18 cellular contexts compared by ENCODE assay signal in the genomic region with DNA sequence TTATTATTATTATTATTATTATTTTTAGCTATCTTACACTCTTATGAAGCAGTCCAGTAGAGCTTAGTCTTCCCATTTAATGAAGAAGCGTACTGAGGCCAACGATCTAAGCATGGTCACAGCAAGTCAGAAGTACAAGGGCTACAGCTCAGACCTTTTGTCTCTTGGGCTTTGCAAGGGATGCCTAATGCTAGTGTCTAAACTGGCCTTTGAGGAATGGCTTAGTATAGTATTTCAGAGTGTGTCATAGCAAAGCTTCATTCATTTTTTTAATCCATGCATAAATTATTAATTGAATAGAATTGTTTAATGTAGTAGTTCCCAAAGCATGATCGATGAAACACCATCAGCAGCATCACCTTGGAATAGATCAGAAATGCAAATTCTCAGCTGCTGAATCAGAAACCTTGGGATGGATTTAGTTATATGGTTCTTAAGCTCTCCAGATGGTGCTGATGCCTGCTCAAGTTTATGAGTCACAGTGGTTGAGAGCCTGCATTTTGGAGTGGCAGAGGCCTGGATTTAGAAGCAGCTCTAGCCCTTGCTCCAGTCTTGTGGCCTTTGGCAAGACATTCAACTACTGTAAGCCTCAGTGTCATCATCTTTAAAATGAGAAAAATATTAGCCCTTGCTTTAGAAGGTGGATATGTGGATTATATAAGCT. TPM values are rescaled to one million over a fixed set of nuclear protein-coding genes. Genes with fewer than 3 reads are reported as not detected.
DNase-seq lines count a peak whose midpoint lies in the region; ATAC-seq and TF ChIP-seq lines count a peak whose summit lies in the region.
"Had no signal": no experiment of that assay in that cellular context is flagged by ENCODE, and none has a peak within 500 bp of the region (broad histone marks: within the 10 kb centered on the region; RNA-seq: fewer than 3 reads in every experiment).

No MANE protein-coding gene starts in this region.

- H3K36me3 Mint-ChIP-seq in naive thymus-derived CD4-positive, alpha-beta T cell = peaks cover 0 to 2% (median 0%) of the 10 kb centered on the region in 5 donors
- H3K36me3 Mint-ChIP-seq: activated naive CD4-positive, alpha-beta T cell treated with anti-CD3 and anti-CD28 coated beads, Interleukin-2, amount 10 ng/mL, durations not matched to agents 7 days and 5 days; CD8-positive, alpha-beta T cell; immature natural killer cell had no signal

- TF ChIP-seq CTCF in IMR-90 (conservative IDR thresholded peaks at IDR 0.05; ENCODE audit: low read depth, low read length) (no peak), astrocyte of the cerebellum (IDR thresholded peaks at IDR 0.05; ENCODE audit: low read depth, low read length, missing control alignments) (no peak), Peyer's patch (IDR thresholded peaks at IDR 0.05) (no peak)

- peaks cover 0 to under 1% (median 0%) of the 10 kb centered on the region in 7 donors for H3K4me1 Mint-ChIP-seq in naive thymus-derived CD4-positive, alpha-beta T cell
- H3K4me1 Mint-ChIP-seq: activated naive CD4-positive, alpha-beta T cell treated with anti-CD3 and anti-CD28 coated beads, Interleukin-2, amount 10 ng/mL, durations not matched to agents 7 days and 5 days; immature natural killer cell; stimulated activated naive CD8-positive, alpha-beta T cell treated with anti-CD3 and anti-CD28 coated beads, Interleukin-15, amount 100 ng/mL, for 72 hours had no signal

- no peak overlapping the region for H3K4ac ChIP-seq in IMR-90 (ENCODE audit: low read depth, low read length)

- H3K27me3 ChIP-seq in IMR-90 (ENCODE audit: control insufficient read depth, insufficient read depth, low read length) (no peaks in the 10 kb centered on the region), Peyer's patch (no peaks in the 10 kb centered on the region)
- no peaks in the 10 kb centered on the region for H3K27me3 ChIP-seq in naive thymus-derived CD4-positive, alpha-beta T cell (ENCODE audit: control insufficient read depth in 2 of 2, insufficient read depth in 2 of 2, low read length in 2 of 2)

- H3K4me1 ChIP-seq in IMR-90 (ENCODE audit: control insufficient read depth, insufficient read depth, low read length) = no peaks in the 10 kb centered on the region
- no peaks in the 10 kb centered on the region for H3K4me1 ChIP-seq in Peyer's patch
- H3K4me1 ChIP-seq in naive thymus-derived CD4-positive, alpha-beta T cell (ENCODE audit: control insufficient read depth in 2 of 2, insufficient read depth in 2 of 2, low read length in 2 of 2) = no peaks in the 10 kb centered on the region

- no peak overlapping the region for H2BK5ac ChIP-seq in IMR-90 (ENCODE audit: low read depth, low read length, poor library complexity, severe bottlenecking)

- no peak for TF ChIP-seq POLR2A in IMR-90 (IDR thresholded peaks at IDR 0.05; ENCODE audit: low read depth, low read length)
- TF ChIP-seq POLR2A in Peyer's patch (IDR thresholded peaks at IDR 0.05) = no peak

- no peak overlapping the region for H2AFZ ChIP-seq in IMR-90 (replicated peaks; ENCODE audit: low read length, poor library complexity)

- POLR2A ChIA-PET in IMR-90 (lab: Charles Lee; ENCODE audit: unreplicated experiment) = interaction anchor here (0.7 kb wide), 1 partner anchor 11 kb away, joined by 4 read pairs; no protein-coding TSS in a partner anchor
- POLR2A ChIA-PET in naive thymus-derived CD4-positive, alpha-beta T cell (lab: Charles Lee) = no interaction called here

- no peak overlapping the region for H3K14ac ChIP-seq in IMR-90 (replicated peaks; ENCODE audit: low read depth, low read length)

- H3K9ac ChIP-seq in IMR-90 (ENCODE audit: low read depth, low read length) = no peak overlapping the region

- WGBS in IMR-90 (ENCODE audit: extremely low coverage in 2 of 2, insufficient read length in 1 of 2), 2 experiments = no CpG with 5 or more reads among the region's 3 CpGs

- H3K9me3 ChIP-seq in IMR-90 (ENCODE audit: control insufficient read depth, insufficient read depth, low read length) = no peaks in the 10 kb centered on the region
- no peaks in the 10 kb centered on the region for H3K9me3 ChIP-seq in Peyer's patch
- no peaks in the 10 kb centered on the region for H3K9me3 ChIP-seq in naive thymus-derived CD4-positive, alpha-beta T cell (ENCODE audit: control insufficient read depth in 2 of 3, low read length in 3 of 3)

- H2BK15ac ChIP-seq in IMR-90 (ENCODE audit: low read depth, low read length) = no peak overlapping the region

- H3K18ac ChIP-seq in IMR-90 (ENCODE audit: low read depth, low read length) = no peak overlapping the region

- no peak overlapping the region; the same call in 1 of the 2 replicates for H2AK5ac ChIP-seq in IMR-90 (ENCODE audit: low read depth, low read length)

- H3K27ac ChIP-seq in IMR-90 (ENCODE audit: insufficient read depth, low read length) (no peak overlapping the region), Peyer's patch (no peak overlapping the region)
- H3K27ac ChIP-seq in naive thymus-derived CD4-positive, alpha-beta T cell (ENCODE audit: low read depth, low read length) = no peak overlapping the region

- no peaks in the 10 kb centered on the region for H4K20me1 ChIP-seq in IMR-90 (ENCODE audit: insufficient read depth, low read length)

- H3K9me1 ChIP-seq in IMR-90 (ENCODE audit: insufficient read depth, low read length) = peaks cover 5% of the 10 kb centered on the region; the same call in 1 of the 2 replicates

- intact Hi-C loops in IMR-90 (cut with micrococcal nuclease) = no loop called here
- intact Hi-C loops in naive thymus-derived CD4-positive, alpha-beta T cell (cut with micrococcal nuclease) = no loop called here

- H2BK20ac ChIP-seq in IMR-90 (ENCODE audit: low read depth, low read length) = no peak overlapping the region

- in situ Hi-C loops in IMR-90 (cut with MboI; ENCODE audit: low sequenced_read_pairs) = no loop called here
- in situ Hi-C loops in astrocyte of the cerebellum (cut with HindIII; ENCODE audit: low sequenced_read_pairs) = no loop called here

- H3K9me3 Mint-ChIP-seq in naive thymus-derived CD4-positive, alpha-beta T cell = peaks cover 0 to 1% (median 0%) of the 10 kb centered on the region in 11 donors
- H3K9me3 Mint-ChIP-seq: activated naive CD4-positive, alpha-beta T cell treated with anti-CD3 and anti-CD28 coated beads, Interleukin-2, amount 10 ng/mL, durations not matched to agents 7 days and 5 days; CD8-positive, alpha-beta T cell; stimulated activated naive CD8-positive, alpha-beta T cell treated with anti-CD3 and anti-CD28 coated beads, Interleukin-15, amount 100 ng/mL, for 72 hours had no signal

- H3K4me2 ChIP-seq in IMR-90 (ENCODE audit: low read depth, low read length) = no peak overlapping the region

- H3K4me3 ChIP-seq in IMR-90 (ENCODE audit: insufficient read depth, low read depth, low read length) (no peak overlapping the region), astrocyte of the cerebellum (ENCODE audit: low read depth, low read length) (no peak overlapping the region), Peyer's patch (no peak overlapping the region)
- H3K4me3 ChIP-seq in naive thymus-derived CD4-positive, alpha-beta T cell (ENCODE audit: low read length) = no peak overlapping the region

- dilution Hi-C loops in IMR-90 (cut with HindIII; ENCODE audit: low sequenced_read_pairs, unreplicated experiment) = no loop called here

- H3K23ac ChIP-seq in IMR-90 (ENCODE audit: low read depth, low read length) = no peak overlapping the region

- peaks cover 0 to 39% (median 6%) of the 10 kb centered on the region in 5 donors for H3K27me3 Mint-ChIP-seq in naive thymus-derived CD4-positive, alpha-beta T cell

- peak; percentile 88 for DNase-seq in AG20443 (ENCODE audit: low spot score)
- DNase-seq in IMR-90 = peak; percentile 90
- DNase-seq in astrocyte of the cerebellum (ENCODE audit: low read depth) = peak; percentile 70
- DNase-seq in kidney glomerular epithelial cell (lab: John Stamatoyannopoulos, UW) = peak; percentile 4
- DNase-seq in Peyer's patch = no peak
- no peak for DNase-seq in naive thymus-derived CD4-positive, alpha-beta T cell
- no peak for DNase-seq in AML-193 (lab: John Stamatoyannopoulos, UW)
- DNase-seq: activated naive CD4-positive, alpha-beta T cell treated with anti-CD3 and anti-CD28 coated beads, Interleukin-2, amount 10 ng/mL, durations not matched to agents 7 days and 5 days; CD8-positive, alpha-beta T cell; immature natural killer cell; NCI-H1092; NCI-H510A; retina; stimulated activated naive CD8-positive, alpha-beta T cell treated with anti-CD3 and anti-CD28 coated beads, Interleukin-15, amount 100 ng/mL, for 72 hours had no signal

- H4K8ac ChIP-seq in IMR-90 (ENCODE audit: low read depth in 2 of 2, low read length in 2 of 2) = no peak overlapping the region

- no peak overlapping the region for H4K91ac ChIP-seq in IMR-90 (ENCODE audit: insufficient read depth, low read depth, low read length)

- no TSS peak for BruUV-seq in IMR-90 (replicated peaks; lab: Mats Ljungman, UMichigan)

- no peak overlapping the region for H3K27ac Mint-ChIP-seq in naive thymus-derived CD4-positive, alpha-beta T cell
- H3K27ac Mint-ChIP-seq: activated naive CD4-positive, alpha-beta T cell treated with anti-CD3 and anti-CD28 coated beads, Interleukin-2, amount 10 ng/mL, durations not matched to agents 7 days and 5 days; CD8-positive, alpha-beta T cell; immature natural killer cell; stimulated activated naive CD8-positive, alpha-beta T cell treated with anti-CD3 and anti-CD28 coated beads, Interleukin-15, amount 100 ng/mL, for 72 hours had no signal

- ATAC-seq in IMR-90 (ENCODE audit: low read depth) (peak; percentile 93), HG02588 (IDR thresholded peaks at IDR 0.05; ENCODE audit: unreplicated experiment) (no peak)
- no peak for ATAC-seq in naive thymus-derived CD4-positive, alpha-beta T cell
- ATAC-seq: CD8-positive, alpha-beta T cell; Right ventricle myocardium inferior; stimulated activated naive CD8-positive, alpha-beta T cell treated with anti-CD3 and anti-CD28 coated beads, Interleukin-15, amount 100 ng/mL, for 72 hours had no signal

- H2BK120ac ChIP-seq in IMR-90 (ENCODE audit: low read depth, low read length) = no peak overlapping the region

- no peak for TF ChIP-seq RAD21 in IMR-90 (IDR thresholded peaks at IDR 0.05; ENCODE audit: low read length)

- H3K4me3 Mint-ChIP-seq in naive thymus-derived CD4-positive, alpha-beta T cell = no peak overlapping the region
- H3K4me3 Mint-ChIP-seq: activated naive CD4-positive, alpha-beta T cell treated with anti-CD3 and anti-CD28 coated beads, Interleukin-2, amount 10 ng/mL, durations not matched to agents 7 days and 5 days; CD8-positive, alpha-beta T cell; immature natural killer cell; stimulated activated naive CD8-positive, alpha-beta T cell treated with anti-CD3 and anti-CD28 coated beads, Interleukin-15, amount 100 ng/mL, for 72 hours had no signal

- no peaks in the 10 kb centered on the region for H3K79me1 ChIP-seq in IMR-90 (ENCODE audit: low read depth in 1 of 2, low read length in 2 of 2)

- H3K36me3 ChIP-seq in IMR-90 (ENCODE audit: control insufficient read depth, insufficient read depth, low read length) (no peaks in the 10 kb centered on the region), Peyer's patch (no peaks in the 10 kb centered on the region)
- H3K36me3 ChIP-seq in naive thymus-derived CD4-positive, alpha-beta T cell (ENCODE audit: control insufficient read depth in 2 of 3, insufficient read depth in 3 of 3, low read length in 3 of 3) = no peaks in the 10 kb centered on the region

- CTCF ChIA-PET in IMR-90 (lab: Yijun Ruan, JAX) = interaction anchor here (0.6 to 0.9 kb wide), 2 partner anchors 7 to 8 kb away, joined by 3 to 4 read pairs; no protein-coding TSS in a partner anchor
- CTCF ChIA-PET in naive thymus-derived CD4-positive, alpha-beta T cell (lab: Charles Lee) = interaction anchor here (0.6 to 0.9 kb wide), 2 partner anchors 640 to 836 kb away, joined by 3 read pairs; no protein-coding TSS in a partner anchor

- H3K56ac ChIP-seq in IMR-90 (ENCODE audit: extremely low read depth, insufficient read depth, low read length) = no peak overlapping the region

- H2AK9ac ChIP-seq in IMR-90 (replicated peaks; ENCODE audit: low read depth, low read length, poor library complexity) = no peak overlapping the region

- no peak overlapping the region for H4K5ac ChIP-seq in IMR-90 (ENCODE audit: low read depth, low read length)

RNA-seq across cellular contexts. Expression of a gene that starts 6.1 kb away (rescaled TPM):
- total RNA-seq in IMR-90 (2012; rRNA removed) (under 0.01 TPM in 1 of 2 replicates, not detected in the other), Peyer's patch (not detected)
- 0.03 TPM in 1 of 2 replicates, not detected in the other for polyA plus RNA-seq in IMR-90 (2012; rRNA removed)
- polyA plus RNA-seq in IMR-90 (2012; cell fraction: cytosol; rRNA removed) = not detected in 2 replicates
- 0.07 and 0.17 TPM in 2 replicates for polyA plus RNA-seq in IMR-90 (2012; cell fraction: nucleus; rRNA removed; ENCODE audit: low replicate concordance)
- not detected for total RNA-seq in naive thymus-derived CD4-positive, alpha-beta T cell
- not detected for polyA plus RNA-seq in naive thymus-derived CD4-positive, alpha-beta T cell
- total RNA-seq: activated CD8-positive, alpha-beta memory T cell treated with anti-CD3 and anti-CD28 coated beads for 36 hours; CD8-positive, alpha-beta T cell; chondrocyte; Right ventricle myocardium inferior had no signal
- polyA plus RNA-seq: immature natural killer cell had no signal

Comparison
In these comparisons a context has a peak if more than half of its experiments do, and no peak if none do; other contexts are left out.
1. DNase-seq: peak in AG20443 (single experiment), IMR-90 (single experiment), astrocyte of the cerebellum (single experiment) and kidney glomerular epithelial cell (single experiment); none in Peyer's patch (0 of 3), naive thymus-derived CD4-positive, alpha-beta T cell (0 of 9) and AML-193 (0 of 2).